In genomic region chr17:65345261-65346060, GRCh38 we compare ENCODE assay signal across 11 cellular contexts.
DNase-seq lines count a peak whose midpoint lies in the region; ATAC-seq and TF ChIP-seq lines count a peak whose summit lies in the region.
"Had no signal": no experiment of that assay in that cellular context is flagged by ENCODE, and none has a peak within 500 bp of the region (broad histone marks: within the 10 kb centered on the region; RNA-seq: fewer than 3 reads in every experiment).

No MANE protein-coding gene starts in this region.

- POLR2A ChIA-PET in activated CD8-positive, alpha-beta T cell treated with anti-CD3 and anti-CD28 coated beads for 36 hours (lab: Charles Lee) = no interaction called here
- POLR2A ChIA-PET in activated CD8-positive, alpha-beta T cell treated with anti-CD3 and anti-CD28 coated beads, Interleukin-2, amount 10 ng/mL, durations not matched to agents 7 days and 5 days (lab: Charles Lee) = no interaction called here

- intact Hi-C loops in activated CD8-positive, alpha-beta T cell treated with anti-CD3 and anti-CD28 coated beads for 36 hours (cut with micrococcal nuclease) = no loop called here

- peaks cover 4% of the 10 kb centered on the region for H3K9me3 Mint-ChIP-seq in activated CD8-positive, alpha-beta T cell treated with anti-CD3 and anti-CD28 coated beads for 36 hours
- no peaks in the 10 kb centered on the region for H3K9me3 Mint-ChIP-seq in activated CD8-positive, alpha-beta T cell treated with anti-CD3 and anti-CD28 coated beads, Interleukin-2, amount 10 ng/mL, durations not matched to agents 7 days and 5 days (ENCODE audit: insufficient read depth)
- H3K9me3 Mint-ChIP-seq: natural killer cell treated with Interleukin-12 subunit alpha and Interleukin-12 subunit beta and Interleukin-15 and Interleukin-18, amount 100 ng/mL, for 72 hours had no signal

- peaks cover 3% of the 10 kb centered on the region for H3K27me3 Mint-ChIP-seq in activated CD8-positive, alpha-beta T cell treated with anti-CD3 and anti-CD28 coated beads for 36 hours
- H3K27me3 Mint-ChIP-seq in activated CD8-positive, alpha-beta T cell treated with anti-CD3 and anti-CD28 coated beads, Interleukin-2, amount 10 ng/mL, durations not matched to agents 7 days and 5 days (ENCODE audit: low read depth) = peaks cover 5% of the 10 kb centered on the region

- ATAC-seq in activated CD8-positive, alpha-beta T cell treated with anti-CD3 and anti-CD28 coated beads for 36 hours = peak; percentile 69
- ATAC-seq in activated CD8-positive, alpha-beta T cell treated with anti-CD3 and anti-CD28 coated beads, Interleukin-2, amount 10 ng/mL, durations not matched to agents 7 days and 5 days = no peak
- ATAC-seq: A549; natural killer cell treated with Interleukin-12 subunit alpha and Interleukin-12 subunit beta and Interleukin-15 and Interleukin-18, amount 100 ng/mL, for 72 hours had no signal

- no peak overlapping the region for H3K4me3 Mint-ChIP-seq in activated CD8-positive, alpha-beta T cell treated with anti-CD3 and anti-CD28 coated beads for 36 hours
- H3K4me3 Mint-ChIP-seq in activated CD8-positive, alpha-beta T cell treated with anti-CD3 and anti-CD28 coated beads, Interleukin-2, amount 10 ng/mL, durations not matched to agents 7 days and 5 days = no peak overlapping the region
- H3K4me3 Mint-ChIP-seq: natural killer cell treated with Interleukin-12 subunit alpha and Interleukin-12 subunit beta and Interleukin-15 and Interleukin-18, amount 100 ng/mL, for 72 hours had no signal

- no peak for TF ChIP-seq CTCF in activated CD8-positive, alpha-beta T cell treated with anti-CD3 and anti-CD28 coated beads for 36 hours (IDR thresholded peaks at IDR 0.05)

- DNase-seq in activated CD8-positive, alpha-beta T cell treated with anti-CD3 and anti-CD28 coated beads for 36 hours = peak; percentile 52
- DNase-seq in activated CD8-positive, alpha-beta T cell treated with anti-CD3 and anti-CD28 coated beads, Interleukin-2, amount 10 ng/mL, durations not matched to agents 7 days and 5 days = no peak
- DNase-seq in activated T-cell treated with anti-CD3 and anti-CD28 coated beads, Interleukin-2, amount 50 U/mL, for 48 hours = peak; percentile 36 to 41
- DNase-seq in islet precursor cell (peak; percentile 71), NCI-H226 (no peak), midbrain (lab: John Stamatoyannopoulos, UW) (no peak), NCI-H1436 (lab: John Stamatoyannopoulos, UW) (no peak)
- DNase-seq in stimulated activated CD8-positive, alpha-beta memory T cell treated with anti-CD3 and anti-CD28 coated beads, Interleukin-4, amount 100 ng/mL, for 48 hours = peak; percentile 39
- DNase-seq: DMS53 had no signal

- CTCF ChIA-PET in activated CD8-positive, alpha-beta T cell treated with anti-CD3 and anti-CD28 coated beads for 36 hours (lab: Charles Lee) = interaction anchor here (1.1 kb wide), 1 partner anchor 51 kb away, joined by 4 read pairs; no protein-coding TSS in a partner anchor
- CTCF ChIA-PET in activated CD8-positive, alpha-beta T cell treated with anti-CD3 and anti-CD28 coated beads, Interleukin-2, amount 10 ng/mL, durations not matched to agents 7 days and 5 days (lab: Charles Lee) = no interaction called here

- H3K4me1 Mint-ChIP-seq in activated CD8-positive, alpha-beta T cell treated with anti-CD3 and anti-CD28 coated beads for 36 hours (ENCODE audit: low read depth) = peaks cover 15% of the 10 kb centered on the region
- H3K4me1 Mint-ChIP-seq in activated CD8-positive, alpha-beta T cell treated with anti-CD3 and anti-CD28 coated beads, Interleukin-2, amount 10 ng/mL, durations not matched to agents 7 days and 5 days (ENCODE audit: low read depth) = peaks cover 7% of the 10 kb centered on the region

- H3K27ac Mint-ChIP-seq in activated CD8-positive, alpha-beta T cell treated with anti-CD3 and anti-CD28 coated beads for 36 hours = peak overlapping the region; percentile 67
- no peak overlapping the region for H3K27ac Mint-ChIP-seq in activated CD8-positive, alpha-beta T cell treated with anti-CD3 and anti-CD28 coated beads, Interleukin-2, amount 10 ng/mL, durations not matched to agents 7 days and 5 days
- H3K27ac Mint-ChIP-seq: natural killer cell treated with Interleukin-12 subunit alpha and Interleukin-12 subunit beta and Interleukin-15 and Interleukin-18, amount 100 ng/mL, for 72 hours had no signal

- H3K36me3 Mint-ChIP-seq in activated CD8-positive, alpha-beta T cell treated with anti-CD3 and anti-CD28 coated beads for 36 hours (ENCODE audit: low read depth) = no peaks in the 10 kb centered on the region
- H3K36me3 Mint-ChIP-seq in activated CD8-positive, alpha-beta T cell treated with anti-CD3 and anti-CD28 coated beads, Interleukin-2, amount 10 ng/mL, durations not matched to agents 7 days and 5 days (ENCODE audit: low read depth) = no peaks in the 10 kb centered on the region

Comparison
In these comparisons a context has a peak if more than half of its experiments do, and no peak if none do; other contexts are left out.
1. DNase-seq: peak in activated CD8-positive, alpha-beta T cell treated with anti-CD3 and anti-CD28 coated beads for 36 hours (single experiment), activated T-cell treated with anti-CD3 and anti-CD28 coated beads, Interleukin-2, amount 50 U/mL, for 48 hours (2 of 2), islet precursor cell (single experiment) and stimulated activated CD8-positive, alpha-beta memory T cell treated with anti-CD3 and anti-CD28 coated beads, Interleukin-4, amount 100 ng/mL, for 48 hours (single experiment); none in activated CD8-positive, alpha-beta T cell treated with anti-CD3 and anti-CD28 coated beads, Interleukin-2, amount 10 ng/mL, durations not matched to agents 7 days and 5 days (single experiment), NCI-H226 (single experiment), midbrain (single experiment) and NCI-H1436 (single experiment).